Comparison of ENCODE assay signal across 31 cellular contexts in the genomic region with DNA sequence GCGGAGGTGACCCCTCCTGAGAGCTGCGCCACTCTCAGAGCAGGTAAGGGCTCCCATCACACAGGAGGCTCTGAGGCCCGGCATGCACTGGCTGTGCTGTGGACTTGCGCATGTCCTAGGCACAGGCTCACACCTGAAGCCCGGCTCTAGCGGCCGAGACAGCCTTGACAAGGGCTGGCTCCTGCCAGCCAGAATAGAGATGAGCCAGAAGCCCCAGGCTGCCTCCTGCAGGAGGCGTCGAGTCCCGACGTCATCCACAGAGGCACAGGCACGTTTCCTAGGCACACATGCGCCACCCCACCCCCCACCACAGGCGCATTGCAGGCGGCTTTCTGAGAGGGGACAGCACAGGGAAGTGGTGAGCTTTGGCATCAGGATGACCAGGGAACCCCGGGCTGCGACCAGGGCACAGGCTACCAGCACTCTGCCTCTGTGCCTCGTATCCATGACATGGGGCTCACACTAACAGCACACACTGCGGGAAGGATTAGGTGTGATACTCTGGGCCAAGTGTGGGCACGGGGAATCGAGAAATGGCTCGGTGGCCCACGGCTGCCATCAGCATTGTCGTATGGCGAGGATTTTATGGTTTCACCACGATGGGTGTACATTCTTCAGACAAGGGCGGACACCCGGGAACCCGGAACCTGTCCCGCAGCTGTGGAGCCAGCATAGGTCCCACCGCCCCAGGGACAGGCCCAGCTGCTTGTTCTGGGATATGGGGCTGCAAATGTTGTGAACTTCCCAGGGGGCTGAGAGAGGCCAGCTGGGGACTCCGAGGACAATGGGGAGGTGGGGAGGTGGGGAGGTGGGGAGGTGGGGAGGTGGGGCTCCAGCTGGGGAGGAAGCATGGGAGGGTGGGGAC.
DNase-seq lines count a peak whose midpoint lies in the region; ATAC-seq and TF ChIP-seq lines count a peak whose summit lies in the region.
"Had no signal": no experiment of that assay in that cellular context is flagged by ENCODE, and none has a peak within 500 bp of the region (broad histone marks: within the 10 kb centered on the region; RNA-seq: fewer than 3 reads in every experiment).

No MANE protein-coding gene starts in this region.

- in situ Hi-C loops in GM23248 (cut with MboI) = no loop called here

- RAD21 ChIA-PET in HCT116 (lab: Charles Lee; ENCODE audit: low non-redundant PET in 1 of 2, low total read pairs in 2 of 2, uncharacterized antibody in 2 of 2, unreplicated experiment in 2 of 2) = no interaction called here

- H3K4me3 ChIP-seq in HCT116 (replicated peaks in 1 of 2; ENCODE audit: low read depth in 1 of 2, low read length in 2 of 2) (no peak overlapping the region), neuronal stem cell (ENCODE audit: low read length in 2 of 2) (no peak overlapping the region), GM23248 (no peak overlapping the region)
- H3K4me3 ChIP-seq: ascending aorta, cardiac muscle cell, esophagus squamous epithelium, gastrocnemius medialis, pancreas, upper lobe of left lung had no signal

- H3K4me1 ChIP-seq in HCT116 (ENCODE audit: control insufficient read depth in 1 of 2, insufficient read depth in 2 of 2, low read length in 2 of 2) (peaks cover 20 to 21% of the 10 kb centered on the region in 2 experiments), neuronal stem cell (ENCODE audit: control insufficient read depth in 2 of 2, insufficient read depth in 1 of 2, low read depth in 1 of 2, low read length in 2 of 2) (peaks cover 0 to 15% of the 10 kb centered on the region in 2 donors), GM23248 (ENCODE audit: insufficient read depth) (no peaks in the 10 kb centered on the region)
- H3K4me1 ChIP-seq: ascending aorta, esophagus squamous epithelium, gastrocnemius medialis, pancreas had no signal

- no peak overlapping the region for H3K27ac Mint-ChIP-seq in endothelial cell (ENCODE audit: unreplicated experiment)
- H3K27ac Mint-ChIP-seq: activated naive CD8-positive, alpha-beta T cell treated with anti-CD3 and anti-CD28 coated beads for 36 hours; dendritic cell treated with granulocyte-macrophage colony-stimulating factor and Interleukin-4, amounts not matched to agents 40 ng/mL and 50 ng/mL, for 4 days; nephron; T-helper 17 cell had no signal

- H3K9ac ChIP-seq in HCT116 (ENCODE audit: low read length) (no peak overlapping the region), neuronal stem cell (ENCODE audit: low read depth, low read length, poor library complexity) (no peak overlapping the region), GM23248 (no peak overlapping the region)

- peak overlapping the region; percentile 71 for H2AK5ac ChIP-seq in neuronal stem cell (ENCODE audit: low read depth, low read length)

- no peak overlapping the region for H2BK5ac ChIP-seq in neuronal stem cell (ENCODE audit: low read length)

- no peaks in the 10 kb centered on the region for H3K36me3 ChIP-seq in HCT116 (ENCODE audit: control insufficient read depth in 1 of 2, insufficient read depth in 2 of 2, low read length in 2 of 2)
- H3K36me3 ChIP-seq in neuronal stem cell (replicated peaks in 1 of 2; ENCODE audit: control insufficient read depth in 2 of 2, insufficient read depth in 2 of 2, low read length in 2 of 2) = no peaks in the 10 kb centered on the region
- H3K36me3 ChIP-seq in GM23248 (ENCODE audit: low read depth) = no peaks in the 10 kb centered on the region
- H3K36me3 ChIP-seq: ascending aorta, cardiac muscle cell, esophagus squamous epithelium, gastrocnemius medialis, pancreas, upper lobe of left lung had no signal

- peaks cover 3% of the 10 kb centered on the region for H3K27me3 Mint-ChIP-seq in endothelial cell (ENCODE audit: unreplicated experiment)

- peak; percentile 52 for TF ChIP-seq RAD21 in HCT116 (IDR thresholded peaks at IDR 0.05; ENCODE audit: low read depth)

- H3K4me3 Mint-ChIP-seq in endothelial cell (ENCODE audit: unreplicated experiment) = peak overlapping the region; percentile 56
- H3K4me3 Mint-ChIP-seq: activated naive CD8-positive, alpha-beta T cell treated with anti-CD3 and anti-CD28 coated beads for 36 hours; dendritic cell treated with granulocyte-macrophage colony-stimulating factor and Interleukin-4, amounts not matched to agents 40 ng/mL and 50 ng/mL, for 4 days; nephron; T-helper 17 cell had no signal

- peak overlapping the region; percentile 32 for H3K14ac ChIP-seq in neuronal stem cell (ENCODE audit: low read length)

- no peaks in the 10 kb centered on the region for H3K9me2 ChIP-seq in HCT116 (ENCODE audit: insufficient read depth)
- no peaks in the 10 kb centered on the region for H3K9me2 ChIP-seq in GM23248 (ENCODE audit: insufficient read depth)

- H3K79me1 ChIP-seq in neuronal stem cell (ENCODE audit: low read depth, low read length) = peaks cover 3% of the 10 kb centered on the region

- H3K9me3 ChIP-seq in HCT116 (ENCODE audit: control insufficient read depth in 1 of 2, insufficient read depth in 1 of 2, low read depth in 1 of 2, low read length in 2 of 2) = no peaks in the 10 kb centered on the region; a peak in 1 of 4 replicates
- peaks cover 0 to 3% of the 10 kb centered on the region in 2 donors for H3K9me3 ChIP-seq in neuronal stem cell (replicated peaks in 1 of 2; ENCODE audit: control insufficient read depth in 2 of 2, insufficient read depth in 1 of 2, low read depth in 1 of 2, low read length in 2 of 2)
- H3K9me3 ChIP-seq in GM23248 (ENCODE audit: low read depth) = no peaks in the 10 kb centered on the region
- H3K9me3 ChIP-seq: ascending aorta, esophagus squamous epithelium, gastrocnemius medialis, pancreas had no signal

- intact Hi-C loops in HCT116 (cut with micrococcal nuclease) = no loop called here

- no peak overlapping the region for H3K27ac ChIP-seq in HCT116 (ENCODE audit: low read depth, low read length)
- H3K27ac ChIP-seq in neuronal stem cell (replicated peaks; ENCODE audit: low read length) = no peak overlapping the region
- no peak overlapping the region for H3K27ac ChIP-seq in GM23248
- H3K27ac ChIP-seq: ascending aorta, C4-2B, cardiac muscle cell, esophagus squamous epithelium, gastrocnemius medialis, pancreas, upper lobe of left lung had no signal

- no peak for TF ChIP-seq POLR2A in HCT116 (IDR thresholded peaks at IDR 0.05; ENCODE audit: borderline replicate concordance, extremely low read depth, insufficient read depth, insufficient read length)

- H4K91ac ChIP-seq in neuronal stem cell (ENCODE audit: low read depth, low read length, poor library complexity) = no peak overlapping the region

- peak overlapping the region; percentile 53 for H2BK15ac ChIP-seq in neuronal stem cell (ENCODE audit: low read length)

- H3F3A ChIP-seq in GM23248 (ENCODE audit: insufficient read depth) = no peaks in the 10 kb centered on the region

- CTCF ChIA-PET in HCT116 (lab: Charles Lee) = no interaction called here

- H3K4me1 Mint-ChIP-seq in endothelial cell (ENCODE audit: unreplicated experiment) = peaks cover 7% of the 10 kb centered on the region
- H3K4me1 Mint-ChIP-seq: activated naive CD8-positive, alpha-beta T cell treated with anti-CD3 and anti-CD28 coated beads for 36 hours had no signal

- no peak overlapping the region for H2BK120ac ChIP-seq in neuronal stem cell (ENCODE audit: low read depth, low read length)

- H2BK12ac ChIP-seq in neuronal stem cell (ENCODE audit: low read length) = peak overlapping the region; percentile 24

- no peaks in the 10 kb centered on the region for H3K36me3 Mint-ChIP-seq in endothelial cell (ENCODE audit: low read depth, unreplicated experiment)
- H3K36me3 Mint-ChIP-seq: activated naive CD8-positive, alpha-beta T cell treated with anti-CD3 and anti-CD28 coated beads for 36 hours had no signal

- no peak overlapping the region for H3K23ac ChIP-seq in neuronal stem cell (ENCODE audit: low read depth, low read length, poor library complexity)

- DNase-seq in COLO668 (lab: John Stamatoyannopoulos, UW; ENCODE audit: unreplicated experiment) (peak; percentile 22), HCT116 (ENCODE audit: low read depth, low spot score) (peak; percentile 32), endothelial cell (ENCODE audit: low spot score) (no peak), neuronal stem cell (ENCODE audit: low spot score) (no peak), GM23248 (no peak)
- DNase-seq: activated CD4-positive, alpha-beta T cell treated with anti-CD3 and anti-CD28 coated beads for 1 hour; activated effector memory CD4-positive, alpha-beta T cell treated with Interleukin-2 at 50 U/mL for 16 hours; activated naive CD8-positive, alpha-beta T cell treated with anti-CD3 and anti-CD28 coated beads for 36 hours; Calu3; esophagus squamous epithelium; hippocampal formation; Kasumi-1; NCI-H146; NCI-H2107; NCI-H446; NCI-H774; RPMI8226; stimulated activated CD4-positive, alpha-beta T cell treated with anti-CD3 and anti-CD28 coated beads, Interleukin-2, amount 100 ng/mL, for 48 hours; T-helper 17 cell had no signal

- no peak overlapping the region for H3K4ac ChIP-seq in neuronal stem cell (ENCODE audit: low read length)

- H3K18ac ChIP-seq in neuronal stem cell (ENCODE audit: low read length) = peak overlapping the region; percentile 52

- H3K4me2 ChIP-seq in HCT116 (ENCODE audit: low read length) (0 out of 2 replicates have a peak overlapping the region, but pooled peaks have one; percentile 14), neuronal stem cell (ENCODE audit: insufficient read depth, low read length, poor library complexity, severe bottlenecking) (no peak overlapping the region), GM23248 (ENCODE audit: unreplicated experiment) (no peak overlapping the region)

- TF ChIP-seq CTCF in HCT116 (IDR thresholded peaks at IDR 0.05 in 2 of 3, conservative IDR thresholded peaks at IDR 0.05 in 1 of 3; ENCODE audit: borderline replicate concordance in 1 of 3, insufficient read depth in 1 of 3, low read depth in 2 of 3, low read length in 2 of 3) (peak in 2 of 3 experiments; percentile 41 to 44; a peak in 4 of 6 replicates), endothelial cell (IDR thresholded peaks at IDR 0.05; ENCODE audit: unreplicated experiment) (no peak)

- H4K8ac ChIP-seq in neuronal stem cell (ENCODE audit: low read depth, low read length) = no peak overlapping the region

- no peak overlapping the region for H2AFZ ChIP-seq in HCT116 (ENCODE audit: low read depth, low read length, poor library complexity, severe bottlenecking)
- H2AFZ ChIP-seq in neuronal stem cell (ENCODE audit: low read length) = no peak overlapping the region
- H2AFZ ChIP-seq in GM23248 = no peak overlapping the region

- ATAC-seq in HCT116 = peak; percentile 91
- no peak for ATAC-seq in GM18907 (IDR thresholded peaks at IDR 0.05; ENCODE audit: unreplicated experiment)
- ATAC-seq in GM18517 (IDR thresholded peaks at IDR 0.05; ENCODE audit: unreplicated experiment) = no peak
- ATAC-seq: gastrocnemius medialis, pancreas, right cardiac atrium, SK-N-SH treated with all-trans-retinoic acid at 6 μM for 48 hours, T-helper 17 cell had no signal

- H4K20me1 ChIP-seq in HCT116 (ENCODE audit: insufficient read depth) (no peaks in the 10 kb centered on the region), GM23248 (ENCODE audit: insufficient read depth) (no peaks in the 10 kb centered on the region)

- POLR2A ChIA-PET in HCT116 (lab: Charles Lee) = no interaction called here

- WGBS in neuronal stem cell (ENCODE audit: extremely low coverage in 2 of 2, insufficient read length in 2 of 2, insufficient replicate concordance in 1 of 2), 2 donors = no CpG with 5 or more reads among the region's 32 CpGs
- WGBS in GM23248 (ENCODE audit: low coverage in 1 of 2, low lambda C conversion rate in 2 of 2, missing lambda C conversion rate in 2 of 2), 2 experiments = 67% methylated on average over 31 to 32 of the region's 32 CpGs

- H3K27me3 ChIP-seq in HCT116 (ENCODE audit: insufficient read depth, low read length) = no peaks in the 10 kb centered on the region
- H3K27me3 ChIP-seq in neuronal stem cell (ENCODE audit: control insufficient read depth in 3 of 3, insufficient read depth in 3 of 3, low read depth in 1 of 3, low read length in 3 of 3) = peaks cover 0 to 8% (median 0%) of the 10 kb centered on the region in 3 experiments
- H3K27me3 ChIP-seq in GM23248 (replicated peaks; ENCODE audit: insufficient read depth) = peaks cover 4% of the 10 kb centered on the region
- H3K27me3 ChIP-seq: ascending aorta, cardiac muscle cell, pancreas, upper lobe of left lung had no signal

- H3K79me2 ChIP-seq in HCT116 (ENCODE audit: insufficient read depth, low read length) (no peaks in the 10 kb centered on the region), GM23248 (ENCODE audit: insufficient read depth) (no peaks in the 10 kb centered on the region)

- no TSS peak for BruUV-seq in HCT116 (replicated peaks; lab: Mats Ljungman, UMichigan)

- no peaks in the 10 kb centered on the region for H3K9me3 Mint-ChIP-seq in endothelial cell (ENCODE audit: unreplicated experiment)

Comparison
In these comparisons a context has a peak if more than half of its experiments do, and no peak if none do; other contexts are left out.
1. DNase-seq: peak in COLO668 (single experiment) and HCT116 (single experiment); none in endothelial cell (single experiment), neuronal stem cell (single experiment) and GM23248 (single experiment).